In genomic region chr1:17531682-17532487, GRCh38 we compare ENCODE assay signal across 9 cellular contexts. TPM values are rescaled to one million over a fixed set of nuclear protein-coding genes. Genes with fewer than 3 reads are reported as not detected.
DNase-seq lines count a peak whose midpoint lies in the region; ATAC-seq, FAIRE-seq and TF ChIP-seq lines count a peak whose summit lies in the region.
"Had no signal": no experiment of that assay in that cellular context is flagged by ENCODE, and none has a peak within 500 bp of the region (broad histone marks: within the 10 kb centered on the region; RNA-seq: fewer than 3 reads in every experiment).

No MANE protein-coding gene starts in this region.

- H4K20me1 ChIP-seq in HepG2 (ENCODE audit: insufficient read depth, low read length), result no peaks in the 10 kb centered on the region

- no peaks in the 10 kb centered on the region for H3K36me3 ChIP-seq in HepG2 (replicated peaks in 1 of 2; ENCODE audit: control insufficient read depth in 1 of 2, insufficient read depth in 2 of 2, low read length in 2 of 2)

- TF ChIP-seq EP300 in Ishikawa (IDR thresholded peaks at IDR 0.05; ENCODE audit: borderline replicate concordance), result no peak
- TF ChIP-seq EP300 in HepG2 (IDR thresholded peaks at IDR 0.05; ENCODE audit: low read depth in 2 of 2, low read length in 2 of 2), result no peak
- no peak for TF ChIP-seq EP300 in HepG2 (CRISPR knock-in tag; IDR thresholded peaks at IDR 0.05; ENCODE audit: borderline replicate concordance)

- POLR2A ChIA-PET in HepG2 (lab: Yijun Ruan, JAX), result no interaction called here

- no peak for TF ChIP-seq POLR2A in HepG2 (IDR thresholded peaks at IDR 0.05; ENCODE audit: insufficient read depth in 1 of 2, low read depth in 2 of 2, low read length in 2 of 2)

- ATAC-seq in HepG2 (no peak; the same call in 1 of the 3 replicates), HG03025 (IDR thresholded peaks at IDR 0.05; ENCODE audit: low FRiP score, unreplicated experiment) (no peak), HG03039 (IDR thresholded peaks at IDR 0.05; ENCODE audit: unreplicated experiment) (no peak)

- TF ChIP-seq RAD21 in Ishikawa (IDR thresholded peaks at IDR 0.05; ENCODE audit: low read depth) (no peak), HepG2 (CRISPR knock-in tag; IDR thresholded peaks at IDR 0.05) (no peak)

- in situ Hi-C loops in HepG2 (cut with HindIII; ENCODE audit: extremely low pct_ligation_motif_present, low pct_unique_long_range_greater_than_20kb), result no loop called here

- FAIRE-seq in HepG2 (lab: Jason Lieb, UNC), result no peak

- no TSS peak for BruUV-seq in HepG2 (replicated peaks; lab: Mats Ljungman, UMichigan)

- H3K9me3 ChIP-seq in HepG2 (ENCODE audit: low read length), result no peaks in the 10 kb centered on the region

- H3K79me2 ChIP-seq in HepG2 (ENCODE audit: insufficient read depth, low read length), result no peaks in the 10 kb centered on the region

- DNase-seq in choroid plexus epithelial cell (ENCODE audit: low read depth) (peak; percentile 45), HepG2 (ENCODE audit: low spot score) (no peak), substantia nigra (lab: John Stamatoyannopoulos, UW) (peak in 45 of 49 donors; percentile 14 to 93 (median 74)), iPS-NIHi7 (ENCODE audit: extremely low spot score) (no peak), NCI-H1048 (lab: John Stamatoyannopoulos, UW) (no peak)

- 26% methylated on average over 4 of the region's 8 CpGs for WGBS in HepG2 (ENCODE audit: low lambda C conversion rate)

- H3K4me1 ChIP-seq in HepG2 (ENCODE audit: insufficient read depth, low read length), result peaks cover 10% of the 10 kb centered on the region

- H3K4me3 ChIP-seq in choroid plexus epithelial cell (ENCODE audit: low read depth, low read length), result no peak overlapping the region
- H3K4me3 ChIP-seq in HepG2 (replicated peaks in 1 of 3; ENCODE audit: insufficient read depth in 1 of 3, low read depth in 2 of 3, low read length in 3 of 3), result no peak overlapping the region

- CTCF ChIA-PET in HepG2 (lab: Yijun Ruan, JAX; ENCODE audit: low intra/inter-chr PET ratio, low total read pairs), result no interaction called here

- no peak for TF ChIP-seq CTCF in choroid plexus epithelial cell (conservative IDR thresholded peaks at IDR 0.05; ENCODE audit: low read depth, low read length)
- TF ChIP-seq CTCF in HepG2 (CRISPR knock-in tag; IDR thresholded peaks at IDR 0.05), result no peak

- H3K4me2 ChIP-seq in HepG2 (ENCODE audit: low read depth, low read length), result no peak overlapping the region

- H2AFZ ChIP-seq in HepG2 (ENCODE audit: low read length), result no peak overlapping the region

- H3K27me3 ChIP-seq in HepG2 (ENCODE audit: control insufficient read depth in 1 of 2, insufficient read depth in 2 of 2, low read length in 2 of 2), result peaks cover 2 to 19% of the 10 kb centered on the region in 2 experiments; a peak in 4 of 5 replicates

- H3K27ac ChIP-seq in HepG2 (ENCODE audit: extremely low read length, insufficient read depth, low read length) (no peak overlapping the region), substantia nigra (ENCODE audit: low read depth, low read length, poor library complexity, severe bottlenecking) (peak overlapping the region; percentile 51)

- intact Hi-C loops in HepG2 (cut with micrococcal nuclease; ENCODE audit: unreplicated experiment), result no loop called here

- no peak overlapping the region for H3K9ac ChIP-seq in HepG2 (ENCODE audit: insufficient read depth, low read depth, low read length)

TF ChIP-seq in Ishikawa, 13 proteins besides CTCF, POLR2A, EP300 and RAD21:
- TF ChIP-seq TCF12 (IDR thresholded peaks at IDR 0.05; ENCODE audit: low read depth), result no peak
- peak; percentile 57 for TF ChIP-seq USF1 (IDR thresholded peaks at IDR 0.05)
- TF ChIP-seq ZBTB7A (IDR thresholded peaks at IDR 0.05; ENCODE audit: low read depth), result no peak
- no peak for TF ChIP-seq EGR1 (IDR thresholded peaks at IDR 0.05)
- TF ChIP-seq MAX (IDR thresholded peaks at IDR 0.05), result 0 out of 2 replicates have a peak, but pooled peaks have one; percentile 21
- TF ChIP-seq NFIC (IDR thresholded peaks at IDR 0.05), result peak; percentile 21; the same call in 1 of the 2 replicates

TF ChIP-seq in HepG2, 621 proteins besides CTCF, POLR2A, EP300 and RAD21:
- no peak for TF ChIP-seq NR2C2 (CRISPR knock-in tag; IDR thresholded peaks at IDR 0.05; ENCODE audit: borderline replicate concordance)
- TF ChIP-seq ZNF10 (CRISPR knock-in tag; IDR thresholded peaks at IDR 0.05; ENCODE audit: borderline replicate concordance, low read depth), result no peak
- TF ChIP-seq ZNF768 (CRISPR knock-in tag; IDR thresholded peaks at IDR 0.05), result 0 out of 2 replicates have a peak, but pooled peaks have one; percentile 1
- TF ChIP-seq NFE2 (CRISPR knock-in tag; IDR thresholded peaks at IDR 0.05), result no peak
- no peak for TF ChIP-seq ZNF788 (CRISPR knock-in tag; IDR thresholded peaks at IDR 0.05; ENCODE audit: borderline replicate concordance)

RNA-seq across cellular contexts. Expression of gene ARHGEF10L, which starts 7.6 kb away (rescaled TPM):
- total RNA-seq in HepG2 (2016; rRNA removed; fragmentation: Illumina TruSeq; extraction: Trizol), result 26.2 and 46.5 TPM in 2 replicates
- 13.6 and 14.7 TPM in 2 replicates for total RNA-seq in HepG2 (2016; cell fraction: cytosol; rRNA removed; fragmentation: Illumina TruSeq; extraction: Trizol; ENCODE audit: low read depth)
- 24.8 and 47.9 TPM in 2 replicates for total RNA-seq in HepG2 (2016; cell fraction: insoluble cytoplasmic fraction; rRNA removed; fragmentation: Illumina TruSeq; extraction: Trizol)
- 19.1 and 19.9 TPM in 2 replicates for total RNA-seq in HepG2 (2016; cell fraction: membrane; rRNA removed; fragmentation: Illumina TruSeq; extraction: Trizol)
- 59.8 and 74.6 TPM in 2 replicates for total RNA-seq in HepG2 (2016; cell fraction: nucleus; rRNA removed; fragmentation: Illumina TruSeq; extraction: Trizol)
- polyA plus RNA-seq in HepG2 (2011; rRNA removed), result 78.3 and 107 TPM in 2 replicates
- 20.2 and 37.0 TPM in 2 replicates for polyA plus RNA-seq in HepG2 (2011; cell fraction: cytosol; rRNA removed)
- 844 and 1,154 TPM in 2 replicates for polyA plus RNA-seq in HepG2 (2011; cell fraction: nucleus; rRNA removed)
- 43.3 and 63.3 TPM in 2 replicates for polyA plus RNA-seq in HepG2 (2012)
- 2.2 and 2.8 TPM in 2 replicates for polyA plus RNA-seq in HepG2 (2016; cell fraction: cytosol; fragmentation: Illumina TruSeq; extraction: Trizol; ENCODE audit: low read depth)
- polyA plus RNA-seq in HepG2 (2016; cell fraction: insoluble cytoplasmic fraction; fragmentation: Illumina TruSeq; extraction: Trizol; ENCODE audit: low read depth), result 18.1 and 22.2 TPM in 2 replicates
- polyA plus RNA-seq in HepG2 (2016; cell fraction: membrane; fragmentation: Illumina TruSeq; extraction: Trizol; ENCODE audit: low read depth), result 4.7 and 5.9 TPM in 2 replicates
- polyA plus RNA-seq in HepG2 (2016; cell fraction: nucleus; fragmentation: Illumina TruSeq; extraction: Trizol; ENCODE audit: insufficient read depth, low read depth), result 127 and 131 TPM in 2 replicates
- polyA minus RNA-seq in HepG2 (2011; rRNA and poly(A)+ RNA removed; ENCODE audit: low replicate concordance), result 15.7 and 166 TPM in 2 replicates
- 36.6 and 43.4 TPM in 2 replicates for polyA minus RNA-seq in HepG2 (2011; cell fraction: cytosol; rRNA and poly(A)+ RNA removed)
- 147 and 148 TPM in 2 replicates for polyA minus RNA-seq in HepG2 (2011; cell fraction: nucleus; rRNA and poly(A)+ RNA removed)
- total RNA-seq: activated T-helper 1 cell treated with anti-CD3 and anti-CD28 coated beads, Interleukin-12 subunit alpha, Interleukin-12 subunit beta, Interleukin-2, Interleukin-4 antibody, amounts not matched to agents 30 ng/mL and 10 ng/mL and 1 ng/mL, durations not matched to agents 14 hours and 24 hours and 36 hours had no signal

Comparison
In these comparisons a context has a peak if more than half of its experiments do, and no peak if none do; other contexts are left out.
1. DNase-seq: peak in choroid plexus epithelial cell (single experiment) and substantia nigra (45 of 49); none in HepG2 (single experiment), iPS-NIHi7 (single experiment) and NCI-H1048 (single experiment).